Comparison of ENCODE assay signal across 20 cellular contexts in genomic region chr1:168783831-168784230, GRCh38. TPM values are rescaled to one million over a fixed set of nuclear protein-coding genes. Genes with fewer than 3 reads are reported as not detected.
DNase-seq lines count a peak whose midpoint lies in the region; ATAC-seq and TF ChIP-seq lines count a peak whose summit lies in the region.
"Had no signal": no experiment of that assay in that cellular context is flagged by ENCODE, and none has a peak within 500 bp of the region (broad histone marks: within the 10 kb centered on the region; RNA-seq: fewer than 3 reads in every experiment).

No MANE protein-coding gene starts in this region.

- no peaks in the 10 kb centered on the region for H3K36me3 ChIP-seq in GM23248 (ENCODE audit: low read depth)
- H3K36me3 ChIP-seq in esophagus squamous epithelium, result no peaks in the 10 kb centered on the region
- no peaks in the 10 kb centered on the region for H3K36me3 ChIP-seq in left lung
- no peaks in the 10 kb centered on the region for H3K36me3 ChIP-seq in skeletal muscle tissue (ENCODE audit: control insufficient read depth in 3 of 3, insufficient read depth in 3 of 3, low read length in 3 of 3)
- H3K36me3 ChIP-seq: ovary, Peyer's patch had no signal

- intact Hi-C loops in esophagus squamous epithelium (cut with DNase I) (no loop called here), left lung (cut with DNase I) (no loop called here)
- intact Hi-C loops in activated CD4-positive, alpha-beta memory T cell treated with anti-CD3 and anti-CD28 coated beads for 36 hours (cut with micrococcal nuclease), result no loop called here

- H3K27ac Mint-ChIP-seq in activated CD4-positive, alpha-beta memory T cell treated with anti-CD3 and anti-CD28 coated beads for 36 hours, result no peak overlapping the region
- H3K27ac Mint-ChIP-seq: activated naive CD8-positive, alpha-beta T cell treated with anti-CD3 and anti-CD28 coated beads for 36 hours; activated T-cell treated with anti-CD3 and anti-CD28 coated beads, Interleukin-2, amount 50 U/mL, for 24 hours had no signal

- no peak overlapping the region for H2AFZ ChIP-seq in GM23248

- H3K27me3 ChIP-seq in GM23248 (replicated peaks; ENCODE audit: insufficient read depth), result 0 out of 2 replicates have a peak, but pooled peaks cover 4% of the 10 kb centered on the region
- peaks cover 0 to 3% (median 0%) of the 10 kb centered on the region in 4 donors for H3K27me3 ChIP-seq in esophagus squamous epithelium
- H3K27me3 ChIP-seq in left lung, result no peaks in the 10 kb centered on the region
- no peaks in the 10 kb centered on the region for H3K27me3 ChIP-seq in skeletal muscle tissue (ENCODE audit: control insufficient read depth in 3 of 3, insufficient read depth in 3 of 3, low read length in 3 of 3)
- H3K27me3 ChIP-seq: ovary, Peyer's patch had no signal

- H3K9me2 ChIP-seq in GM23248 (ENCODE audit: insufficient read depth), result no peaks in the 10 kb centered on the region

- peaks cover 10% of the 10 kb centered on the region for H3K27me3 Mint-ChIP-seq in activated CD4-positive, alpha-beta memory T cell treated with anti-CD3 and anti-CD28 coated beads for 36 hours

- H3K36me3 Mint-ChIP-seq in activated CD4-positive, alpha-beta memory T cell treated with anti-CD3 and anti-CD28 coated beads for 36 hours, result no peaks in the 10 kb centered on the region
- H3K36me3 Mint-ChIP-seq: activated naive CD8-positive, alpha-beta T cell treated with anti-CD3 and anti-CD28 coated beads for 36 hours had no signal

- H3K27ac ChIP-seq in GM23248 (peak overlapping the region; percentile 29), esophagus squamous epithelium (peak overlapping the region in 3 of 4 donors; percentile 17 to 63 (median 37)), left lung (no peak overlapping the region), skeletal muscle tissue (ENCODE audit: low read depth, low read length) (peak overlapping the region; percentile 52)
- H3K27ac ChIP-seq: Peyer's patch had no signal

- H3K79me2 ChIP-seq in GM23248 (ENCODE audit: insufficient read depth), result no peaks in the 10 kb centered on the region

- H3K9me3 Mint-ChIP-seq in activated CD4-positive, alpha-beta memory T cell treated with anti-CD3 and anti-CD28 coated beads for 36 hours, result no peaks in the 10 kb centered on the region
- H3K9me3 Mint-ChIP-seq: activated naive CD8-positive, alpha-beta T cell treated with anti-CD3 and anti-CD28 coated beads for 36 hours; activated T-cell treated with anti-CD3 and anti-CD28 coated beads, Interleukin-2, amount 50 U/mL, for 24 hours; central memory CD8-positive, alpha-beta T cell had no signal

- POLR2A ChIA-PET in activated CD4-positive, alpha-beta memory T cell treated with anti-CD3 and anti-CD28 coated beads for 36 hours (lab: Charles Lee), result no interaction called here

- H4K20me1 ChIP-seq in GM23248 (ENCODE audit: insufficient read depth), result no peaks in the 10 kb centered on the region

- 0% methylated on average over 2 of the region's 2 CpGs for WGBS in GM23248 (ENCODE audit: low coverage in 1 of 2, low lambda C conversion rate in 2 of 2, missing lambda C conversion rate in 2 of 2), 2 experiments
- WGBS in esophagus squamous epithelium, 2 donors, result 23 to 26% methylated on average over 2 of the region's 2 CpGs

- peak overlapping the region; percentile 21; the same call in 1 of the 2 replicates for H3K4me3 ChIP-seq in GM23248
- no peak overlapping the region for H3K4me3 ChIP-seq in esophagus squamous epithelium
- no peak overlapping the region for H3K4me3 ChIP-seq in left lung
- H3K4me3 ChIP-seq in skeletal muscle tissue (ENCODE audit: low read length in 3 of 3), result no peak overlapping the region
- H3K4me3 ChIP-seq: ovary, Peyer's patch had no signal

- H3K4me3 Mint-ChIP-seq in activated CD4-positive, alpha-beta memory T cell treated with anti-CD3 and anti-CD28 coated beads for 36 hours, result no peak overlapping the region
- H3K4me3 Mint-ChIP-seq: activated naive CD8-positive, alpha-beta T cell treated with anti-CD3 and anti-CD28 coated beads for 36 hours; activated T-cell treated with anti-CD3 and anti-CD28 coated beads, Interleukin-2, amount 50 U/mL, for 24 hours; central memory CD8-positive, alpha-beta T cell had no signal

- no peak overlapping the region for H3K9ac ChIP-seq in GM23248
- no peak overlapping the region for H3K9ac ChIP-seq in skeletal muscle tissue (ENCODE audit: low read depth in 1 of 3, low read length in 3 of 3)

- no peaks in the 10 kb centered on the region for H3K4me1 Mint-ChIP-seq in activated CD4-positive, alpha-beta memory T cell treated with anti-CD3 and anti-CD28 coated beads for 36 hours (ENCODE audit: low read depth)
- H3K4me1 Mint-ChIP-seq: activated naive CD8-positive, alpha-beta T cell treated with anti-CD3 and anti-CD28 coated beads for 36 hours; central memory CD8-positive, alpha-beta T cell had no signal

- peak overlapping the region; percentile 54 for H3K4me2 ChIP-seq in GM23248 (ENCODE audit: unreplicated experiment)

- DNase-seq in GM23248 (peak; percentile 88), esophagus squamous epithelium (lab: John Stamatoyannopoulos, UW) (no peak), left lung (no peak), inferior parietal cortex (ENCODE audit: extremely low spot score) (no peak)
- DNase-seq in activated CD4-positive, alpha-beta memory T cell treated with anti-CD3 and anti-CD28 coated beads for 36 hours, result no peak
- DNase-seq in activated T-cell treated with anti-CD3 and anti-CD28 coated beads, Interleukin-2, amount 50 U/mL, for 1 hour, result no peak
- DNase-seq: activated naive CD8-positive, alpha-beta T cell treated with anti-CD3 and anti-CD28 coated beads for 36 hours; activated T-cell treated with anti-CD3 and anti-CD28 coated beads, Interleukin-2, amount 50 U/mL, for 24 hours; AML-193; Caco-2; H7; KG1; NCI-H1436; Peyer's patch had no signal

- H3K4me1 ChIP-seq in GM23248 (ENCODE audit: insufficient read depth), result peaks cover 7% of the 10 kb centered on the region; the same call in 1 of the 2 replicates
- H3K4me1 ChIP-seq in esophagus squamous epithelium, result no peaks in the 10 kb centered on the region
- no peaks in the 10 kb centered on the region for H3K4me1 ChIP-seq in left lung
- H3K4me1 ChIP-seq in skeletal muscle tissue (ENCODE audit: control insufficient read depth in 3 of 3, insufficient read depth in 3 of 3, low read length in 3 of 3), result peaks cover 0 to 4% (median 4%) of the 10 kb centered on the region in 3 donors
- H3K4me1 ChIP-seq: Peyer's patch had no signal

- in situ Hi-C loops in GM23248 (cut with MboI), result no loop called here

- H3K9me3 ChIP-seq in GM23248 (ENCODE audit: low read depth), result no peaks in the 10 kb centered on the region
- H3K9me3 ChIP-seq in esophagus squamous epithelium, result no peaks in the 10 kb centered on the region
- no peaks in the 10 kb centered on the region for H3K9me3 ChIP-seq in left lung
- no peaks in the 10 kb centered on the region for H3K9me3 ChIP-seq in skeletal muscle tissue (ENCODE audit: control insufficient read depth in 3 of 3, low read length in 3 of 3)
- H3K9me3 ChIP-seq: Caco-2, ovary, Peyer's patch had no signal

- CTCF ChIA-PET in activated CD4-positive, alpha-beta memory T cell treated with anti-CD3 and anti-CD28 coated beads for 36 hours (lab: Charles Lee), result interaction anchor here (1.0 kb wide), 1 partner anchor 9 kb away, joined by 3 read pairs; no protein-coding TSS in a partner anchor

- peak; percentile 49 for ATAC-seq in left lung
- ATAC-seq in HG03159 (IDR thresholded peaks at IDR 0.05; ENCODE audit: unreplicated experiment), result no peak

- TF ChIP-seq POLR2A in esophagus squamous epithelium (IDR thresholded peaks at IDR 0.05), result no peak

- TF ChIP-seq CTCF in esophagus squamous epithelium (IDR thresholded peaks at IDR 0.05) (no peak), left lung (IDR thresholded peaks at IDR 0.05) (no peak)

- peaks cover 10% of the 10 kb centered on the region; the same call in 1 of the 2 replicates for H3F3A ChIP-seq in GM23248 (ENCODE audit: insufficient read depth)

RNA-seq across cellular contexts. Expression of gene DPT, which starts 54.8 kb away (rescaled TPM):
- total RNA-seq in GM23248 (2014; rRNA removed; shearing (Covaris generic)), result 11.8 and 14.9 TPM in 2 replicates
- 20.0 and 20.8 TPM in 2 replicates for polyA plus RNA-seq in GM23248 (2016; fragmentation: Nextera tagmentation; extraction: Ambion mirVana)
- total RNA-seq in esophagus squamous epithelium (10 to 100 TPM in 1 of 4 donors, 1 to 10 TPM in 2, under 1 TPM in 1; 0.34 to 65.8 (median 3.4) TPM), left lung (10 to 100 TPM; 10.7 to 28.6 TPM), skeletal muscle tissue (74.6 TPM)
- not detected for total RNA-seq in activated CD4-positive, alpha-beta memory T cell treated with anti-CD3 and anti-CD28 coated beads for 36 hours
- total RNA-seq: activated naive CD8-positive, alpha-beta T cell treated with anti-CD3 and anti-CD28 coated beads for 36 hours; Caco-2; glomerular endothelial cell; H7 had no signal
- polyA plus RNA-seq: keratinocyte had no signal

Comparison
In these comparisons a context has a peak if more than half of its experiments do, and no peak if none do; other contexts are left out.
1. H3K27ac ChIP-seq: peak in GM23248 (single experiment), esophagus squamous epithelium (3 of 4) and skeletal muscle tissue (single experiment); none in left lung (0 of 2).